In genomic region chr9:114120192-114121014, GRCh38 we compare ENCODE assay signal across 22 cellular contexts. TPM values are rescaled to one million over a fixed set of nuclear protein-coding genes. Genes with fewer than 3 reads are reported as not detected.
A peak's percentile ranks its signal among the peaks of the same experiment; 100 is the strongest.
DNase-seq lines count a peak whose midpoint lies in the region; ATAC-seq and TF ChIP-seq lines count a peak whose summit lies in the region.
"Had no signal": no experiment of that assay in that cellular context is flagged by ENCODE, and none has a peak within 500 bp of the region (broad histone marks: within the 10 kb centered on the region; RNA-seq: fewer than 3 reads in every experiment).

No MANE protein-coding gene starts in this region.

- no peak overlapping the region for H3K4me3 Mint-ChIP-seq in endodermal cell
- H3K4me3 Mint-ChIP-seq: CD4-positive, CD25-positive, alpha-beta regulatory T cell had no signal

- no peaks in the 10 kb centered on the region for H3K36me3 ChIP-seq in endodermal cell (ENCODE audit: control insufficient read depth, insufficient read depth, low read length)
- H3K36me3 ChIP-seq in mucosa of descending colon (ENCODE audit: low read depth): no peaks in the 10 kb centered on the region
- no peaks in the 10 kb centered on the region for H3K36me3 ChIP-seq in upper lobe of right lung
- H3K36me3 ChIP-seq: BE2C had no signal

- H3K4me3 ChIP-seq in endodermal cell (ENCODE audit: low read length) (no peak overlapping the region), mucosa of descending colon (no peak overlapping the region), upper lobe of right lung (no peak overlapping the region)

- H3K27ac ChIP-seq in endodermal cell (ENCODE audit: low read depth, low read length) (no peak overlapping the region), upper lobe of right lung (no peak overlapping the region)

- H3K27me3 ChIP-seq in endodermal cell (ENCODE audit: control insufficient read depth, insufficient read depth, low read length, poor library complexity, severe bottlenecking) (no peaks in the 10 kb centered on the region), upper lobe of right lung (no peaks in the 10 kb centered on the region)

- H3K9me3 ChIP-seq in endodermal cell (ENCODE audit: control insufficient read depth, low read length) (no peaks in the 10 kb centered on the region), mucosa of descending colon (no peaks in the 10 kb centered on the region), upper lobe of right lung (no peaks in the 10 kb centered on the region)
- H3K9me3 ChIP-seq: BE2C had no signal

- DNase-seq in activated effector memory CD4-positive, alpha-beta T cell treated with anti-CD3 and anti-CD28 coated beads, Interleukin-2, amount 50 U/mL, for 16 hours: peak; percentile 45
- DNase-seq in activated effector memory CD4-positive, alpha-beta T cell treated with Interleukin-2 at 50 U/mL for 16 hours: no peak
- DNase-seq in endodermal cell (peak; percentile 26), mucosa of descending colon (peak in 1 of 3 donors; percentile 34), upper lobe of right lung (peak; percentile 12), AML-193 (lab: John Stamatoyannopoulos, UW) (no peak), MV-4-11 (lab: John Stamatoyannopoulos, UW) (no peak)
- DNase-seq: BE2C; CD4-positive, CD25-positive, alpha-beta regulatory T cell; COR-L47; DMS153; GF-D8; IMR-90; NCI-H1048; NCI-H1436; NCI-H2081; NCI-H2171 treated with DMSO at 0.1 percent for 48 hours; NCI-H446; Right ventricle myocardium superior had no signal

- 81 to 87% methylated on average over 3 to 4 of the region's 4 CpGs for WGBS in endodermal cell (ENCODE audit: insufficient coverage in 1 of 2, insufficient read length in 1 of 2), 2 experiments

- intact Hi-C loops in mucosa of descending colon (cut with DNase I, micrococcal nuclease): no loop called here
- intact Hi-C loops in upper lobe of right lung (cut with DNase I): no loop called here

- ATAC-seq in mucosa of descending colon (peak; percentile 38), upper lobe of right lung (no peak), GM21367 (IDR thresholded peaks at IDR 0.05; ENCODE audit: unreplicated experiment) (no peak)

- no peaks in the 10 kb centered on the region for H3K4me1 ChIP-seq in endodermal cell (ENCODE audit: control insufficient read depth, insufficient read depth, low read length)
- no peaks in the 10 kb centered on the region for H3K4me1 ChIP-seq in mucosa of descending colon (ENCODE audit: low read depth)
- H3K4me1 ChIP-seq in upper lobe of right lung: peaks cover 6% of the 10 kb centered on the region
- H3K4me1 ChIP-seq: BE2C had no signal

- H3K4me1 Mint-ChIP-seq in endodermal cell: peaks cover 39% of the 10 kb centered on the region
- H3K4me1 Mint-ChIP-seq: CD4-positive, CD25-positive, alpha-beta regulatory T cell had no signal

- TF ChIP-seq CTCF in endodermal cell (conservative IDR thresholded peaks at IDR 0.05): no peak
- no peak for TF ChIP-seq CTCF in mucosa of descending colon (IDR thresholded peaks at IDR 0.05)
- no peak for TF ChIP-seq CTCF in upper lobe of right lung (IDR thresholded peaks at IDR 0.05)

- no peak overlapping the region for H3K9ac ChIP-seq in endodermal cell (ENCODE audit: extremely low read depth, low read length, poor library complexity, severe bottlenecking)

- peaks cover 7% of the 10 kb centered on the region for H3K27me3 Mint-ChIP-seq in endodermal cell (ENCODE audit: insufficient read depth)

- H3K27ac Mint-ChIP-seq in endodermal cell: no peak overlapping the region
- H3K27ac Mint-ChIP-seq: CD4-positive, CD25-positive, alpha-beta regulatory T cell had no signal

- no peaks in the 10 kb centered on the region for H3K36me3 Mint-ChIP-seq in endodermal cell (ENCODE audit: low read depth)
- H3K36me3 Mint-ChIP-seq: CD4-positive, CD25-positive, alpha-beta regulatory T cell had no signal

- H3K9me3 Mint-ChIP-seq in endodermal cell: no peaks in the 10 kb centered on the region
- H3K9me3 Mint-ChIP-seq: CD4-positive, CD25-positive, alpha-beta regulatory T cell had no signal

RNA-seq across cellular contexts. Expression of gene KIF12, which starts 21.3 kb away (rescaled TPM):
- 10 to 100 TPM; 11.4 to 16.3 TPM for total RNA-seq in endodermal cell
- polyA plus RNA-seq in endodermal cell (2013, experiment 1 of 2): 3.3 TPM
- polyA plus RNA-seq in endodermal cell (2013, experiment 2 of 2): 4.1 TPM
- total RNA-seq in mucosa of descending colon: 10 to 100 TPM; 12.3 to 36.9 (median 13.6) TPM
- 6.2 TPM for total RNA-seq in upper lobe of right lung
- total RNA-seq: CD4-positive, CD25-positive, alpha-beta regulatory T cell; Daoy; HT1080; IMR-90; Right ventricle myocardium superior had no signal
- polyA plus RNA-seq: CD4-positive, CD25-positive, alpha-beta regulatory T cell; IMR-90 had no signal

RNA-seq across cellular contexts. Expression of gene COL27A1, which starts 34.9 kb away (rescaled TPM):
- total RNA-seq in endodermal cell: 10 to 100 TPM; 43.8 to 69.5 TPM
- polyA plus RNA-seq in endodermal cell (2013, experiment 1 of 2): 27.0 TPM
- polyA plus RNA-seq in endodermal cell (2013, experiment 2 of 2): 29.4 TPM
- total RNA-seq in mucosa of descending colon: 10 to 100 TPM in 1 of 3 donors, 1 to 10 TPM in 2; 3.1 to 13.6 (median 4.0) TPM
- total RNA-seq in upper lobe of right lung: 13.7 TPM
- polyA plus RNA-seq: CD4-positive, CD25-positive, alpha-beta regulatory T cell had no signal

RNA-seq across cellular contexts. Expression of gene AMBP, which starts 42.3 kb away (rescaled TPM):
- total RNA-seq in endodermal cell: 1 to 10 TPM in 1 of 2 donors, under 1 TPM in 1; 0.68 to 2.9 TPM
- polyA plus RNA-seq in endodermal cell (2013, experiment 1 of 2): 0.32 TPM
- polyA plus RNA-seq in endodermal cell (2013, experiment 2 of 2): 0.58 TPM
- total RNA-seq in mucosa of descending colon: under 1 TPM in 2 of 3 donors, not detected in 1; 0.63 to 0.81 TPM
- total RNA-seq in upper lobe of right lung: 0.67 TPM
- total RNA-seq: CD4-positive, CD25-positive, alpha-beta regulatory T cell; IMR-90 had no signal
- polyA plus RNA-seq: CD4-positive, CD25-positive, alpha-beta regulatory T cell; IMR-90 had no signal

Comparison
In these comparisons a context has a peak if more than half of its experiments do, and no peak if none do; other contexts are left out.
1. DNase-seq: peak in activated effector memory CD4-positive, alpha-beta T cell treated with anti-CD3 and anti-CD28 coated beads, Interleukin-2, amount 50 U/mL, for 16 hours (single experiment), endodermal cell (single experiment) and upper lobe of right lung (single experiment); none in activated effector memory CD4-positive, alpha-beta T cell treated with Interleukin-2 at 50 U/mL for 16 hours (single experiment), AML-193 (0 of 2) and MV-4-11 (single experiment).